ENCODE assay signal across 8 cellular contexts in genomic region chr11:3796796-3797328, GRCh38. TPM values are rescaled to one million over a fixed set of nuclear protein-coding genes. Genes with fewer than 3 reads are reported as not detected.
DNase-seq lines count a peak whose midpoint lies in the region; ATAC-seq, FAIRE-seq and TF ChIP-seq lines count a peak whose summit lies in the region.

No MANE protein-coding gene starts in this region.

- in situ Hi-C loops in Caki2 (cut with HindIII; ENCODE audit: low pct_unique_long_range_greater_than_20kb, low sequenced_read_pairs): loop anchor here (25.0 kb wide), 1 partner anchor 110 kb away; no protein-coding TSS in a partner anchor

- H3K27ac ChIP-seq in HUES48 (ENCODE audit: low read depth, low read length) (peak overlapping the region; percentile 96), stomach (peak overlapping the region; percentile 93 to 98 (median 97))

- peaks cover 20% of the 10 kb centered on the region for H3K36me3 Mint-ChIP-seq in activated naive CD8-positive, alpha-beta T cell treated with anti-CD3 and anti-CD28 coated beads, Interleukin-2, amount 10 ng/mL, durations not matched to agents 7 days and 5 days

- FAIRE-seq in GM12892 (lab: Jason Lieb, UNC): no peak

- POLR2A ChIA-PET in activated naive CD8-positive, alpha-beta T cell treated with anti-CD3 and anti-CD28 coated beads, Interleukin-2, amount 10 ng/mL, durations not matched to agents 7 days and 5 days (lab: Charles Lee): interaction anchor here (1.0 to 3.3 kb wide), 5 partner anchors 8 to 295 kb away, joined by 3 to 15 read pairs (median 11); partner anchors contain the start of genes PGAP2 and STIM1

- 0 to 2% (median 1%) methylated on average over 14 to 26 of the region's 26 CpGs for WGBS in stomach, 5 donors

- peak overlapping the region; percentile 91 for H3K9ac ChIP-seq in HUES48 (ENCODE audit: low read depth, low read length)

- H3K27me3 ChIP-seq in HUES48 (ENCODE audit: control insufficient read depth, insufficient read depth, low read length): no peaks in the 10 kb centered on the region
- H3K27me3 ChIP-seq in stomach: no peaks in the 10 kb centered on the region

- no peaks in the 10 kb centered on the region for H3K27me3 Mint-ChIP-seq in activated naive CD8-positive, alpha-beta T cell treated with anti-CD3 and anti-CD28 coated beads, Interleukin-2, amount 10 ng/mL, durations not matched to agents 7 days and 5 days

- ATAC-seq in GM21515 (IDR thresholded peaks at IDR 0.05; ENCODE audit: unreplicated experiment): peak; percentile 27
- peak; percentile 43 for ATAC-seq in activated naive CD8-positive, alpha-beta T cell treated with anti-CD3 and anti-CD28 coated beads, Interleukin-2, amount 10 ng/mL, durations not matched to agents 7 days and 5 days (ENCODE audit: low read depth)

- peak overlapping the region; percentile 97 for H3K4me3 ChIP-seq in HUES48 (ENCODE audit: low read depth, low read length)
- H3K4me3 ChIP-seq in iPS-18c (ENCODE audit: insufficient read depth, low read depth, low read length): peak overlapping the region; percentile 91
- peak overlapping the region; percentile 76 to 85 (median 82) for H3K4me3 ChIP-seq in stomach

- H3K9me3 Mint-ChIP-seq in activated naive CD8-positive, alpha-beta T cell treated with anti-CD3 and anti-CD28 coated beads, Interleukin-2, amount 10 ng/mL, durations not matched to agents 7 days and 5 days: no peaks in the 10 kb centered on the region

- H3K36me3 ChIP-seq in HUES48 (ENCODE audit: control insufficient read depth, insufficient read depth, low read length): peaks cover 34% of the 10 kb centered on the region
- H3K36me3 ChIP-seq in stomach: peaks cover 16 to 30% (median 25%) of the 10 kb centered on the region in 4 donors

- TF ChIP-seq EP300 in stomach (IDR thresholded peaks at IDR 0.05): no peak

- peak; percentile 13 for DNase-seq in Caki2 (ENCODE audit: low read depth)
- no peak for DNase-seq in activated naive CD8-positive, alpha-beta T cell treated with anti-CD3 and anti-CD28 coated beads, Interleukin-2, amount 10 ng/mL, durations not matched to agents 7 days and 5 days
- DNase-seq in stomach: no peak
- no peak for DNase-seq in stimulated activated CD4-positive, alpha-beta T cell treated with anti-CD3 and anti-CD28 coated beads, Interleukin-4, amount 100 ng/mL, for 4 hours
- no peak for DNase-seq in GM12892 (ENCODE audit: insufficient read length)

- no peak for TF ChIP-seq CTCF in stomach (IDR thresholded peaks at IDR 0.05)

- H3K9me3 ChIP-seq in HUES48 (ENCODE audit: control insufficient read depth, insufficient read depth, low read length) (no peaks in the 10 kb centered on the region), iPS-18c (ENCODE audit: control insufficient read depth, insufficient read depth, low read length) (no peaks in the 10 kb centered on the region), stomach (no peaks in the 10 kb centered on the region)

- no peak for TF ChIP-seq POLR2A in stomach (IDR thresholded peaks at IDR 0.05)
- TF ChIP-seq POLR2A in GM12892 (IDR thresholded peaks at IDR 0.05; ENCODE audit: low read depth, low read length): no peak

- H3K4me3 Mint-ChIP-seq in activated naive CD8-positive, alpha-beta T cell treated with anti-CD3 and anti-CD28 coated beads, Interleukin-2, amount 10 ng/mL, durations not matched to agents 7 days and 5 days: peak overlapping the region; percentile 93

- H3K4me1 Mint-ChIP-seq in activated naive CD8-positive, alpha-beta T cell treated with anti-CD3 and anti-CD28 coated beads, Interleukin-2, amount 10 ng/mL, durations not matched to agents 7 days and 5 days: peaks cover 37% of the 10 kb centered on the region

- intact Hi-C loops in stomach (cut with DNase I; ENCODE audit: low total_unique reads): no loop called here

- H3K4me1 ChIP-seq in HUES48 (ENCODE audit: control insufficient read depth, insufficient read depth, low read length): peaks cover 7% of the 10 kb centered on the region
- H3K4me1 ChIP-seq in stomach: peaks cover 15 to 44% (median 33%) of the 10 kb centered on the region in 4 donors

- H3K27ac Mint-ChIP-seq in activated naive CD8-positive, alpha-beta T cell treated with anti-CD3 and anti-CD28 coated beads, Interleukin-2, amount 10 ng/mL, durations not matched to agents 7 days and 5 days: peak overlapping the region; percentile 94

RNA-seq across cellular contexts. Expression of gene NUP98, which starts 0.5 kb away (rescaled TPM):
- 79.6 and 89.6 TPM in 2 replicates for total RNA-seq in Caki2 (2014; rRNA removed; shearing (Covaris generic); ENCODE audit: low replicate concordance)
- 10 to 100 TPM; 91.4 to 96.7 TPM for total RNA-seq in activated naive CD8-positive, alpha-beta T cell treated with anti-CD3 and anti-CD28 coated beads, Interleukin-2, amount 10 ng/mL, durations not matched to agents 7 days and 5 days
- total RNA-seq in stomach: 100 to 1,000 TPM in 1 of 5 donors, 10 to 100 TPM in 4; 43.3 to 132 (median 74.3) TPM
- polyA plus RNA-seq in stomach: 10 to 100 TPM; 16.2 to 17.6 (median 16.6) TPM
- 40.5 TPM for polyA plus RNA-seq in GM12892 (2012; ENCODE audit: missing spikeins)

RNA-seq across cellular contexts. Expression of gene PGAP2, which starts 11.5 kb away (rescaled TPM):
- 26.6 and 28.4 TPM in 2 replicates for total RNA-seq in Caki2 (2014; rRNA removed; shearing (Covaris generic); ENCODE audit: low replicate concordance)
- 10 to 100 TPM; 21.8 to 22.7 TPM for total RNA-seq in activated naive CD8-positive, alpha-beta T cell treated with anti-CD3 and anti-CD28 coated beads, Interleukin-2, amount 10 ng/mL, durations not matched to agents 7 days and 5 days
- total RNA-seq in stomach: 10 to 100 TPM in 4 of 5 donors, 1 to 10 TPM in 1; 4.7 to 18.3 (median 13.6) TPM
- 10 to 100 TPM in 2 of 3 donors, 1 to 10 TPM in 1; 8.7 to 23.8 (median 11.8) TPM for polyA plus RNA-seq in stomach
- 24.1 TPM for polyA plus RNA-seq in GM12892 (2012; ENCODE audit: missing spikeins)

RNA-seq across cellular contexts. Expression of gene RHOG, which starts 43.9 kb away (rescaled TPM):
- 7.1 and 9.3 TPM in 2 replicates for total RNA-seq in Caki2 (2014; rRNA removed; shearing (Covaris generic); ENCODE audit: low replicate concordance)
- total RNA-seq in activated naive CD8-positive, alpha-beta T cell treated with anti-CD3 and anti-CD28 coated beads, Interleukin-2, amount 10 ng/mL, durations not matched to agents 7 days and 5 days: 100 to 1,000 TPM; 154 to 159 TPM
- total RNA-seq in stomach: 100 to 1,000 TPM in 1 of 5 donors, 10 to 100 TPM in 3, 1 to 10 TPM in 1; 5.9 to 101 (median 26.7) TPM
- polyA plus RNA-seq in stomach: 10 to 100 TPM; 39.8 to 55.5 (median 50.9) TPM
- 61.8 TPM for polyA plus RNA-seq in GM12892 (2012; ENCODE audit: missing spikeins)

RNA-seq across cellular contexts. Expression of gene STIM1, which starts 58.6 kb away (rescaled TPM):
- total RNA-seq in Caki2 (2014; rRNA removed; shearing (Covaris generic); ENCODE audit: low replicate concordance): 36.1 and 45.5 TPM in 2 replicates
- 100 to 1,000 TPM in 1 of 2 experiments, 10 to 100 TPM in 1; 98.8 to 101 TPM for total RNA-seq in activated naive CD8-positive, alpha-beta T cell treated with anti-CD3 and anti-CD28 coated beads, Interleukin-2, amount 10 ng/mL, durations not matched to agents 7 days and 5 days
- total RNA-seq in stomach: 10 to 100 TPM; 21.4 to 70.7 (median 49.8) TPM
- polyA plus RNA-seq in stomach: 10 to 100 TPM in 1 of 3 donors, 1 to 10 TPM in 2; 8.7 to 17.1 (median 9.8) TPM
- 25.2 TPM for polyA plus RNA-seq in GM12892 (2012; ENCODE audit: missing spikeins)
